21 cellular contexts compared by ENCODE assay signal in the genomic region with DNA sequence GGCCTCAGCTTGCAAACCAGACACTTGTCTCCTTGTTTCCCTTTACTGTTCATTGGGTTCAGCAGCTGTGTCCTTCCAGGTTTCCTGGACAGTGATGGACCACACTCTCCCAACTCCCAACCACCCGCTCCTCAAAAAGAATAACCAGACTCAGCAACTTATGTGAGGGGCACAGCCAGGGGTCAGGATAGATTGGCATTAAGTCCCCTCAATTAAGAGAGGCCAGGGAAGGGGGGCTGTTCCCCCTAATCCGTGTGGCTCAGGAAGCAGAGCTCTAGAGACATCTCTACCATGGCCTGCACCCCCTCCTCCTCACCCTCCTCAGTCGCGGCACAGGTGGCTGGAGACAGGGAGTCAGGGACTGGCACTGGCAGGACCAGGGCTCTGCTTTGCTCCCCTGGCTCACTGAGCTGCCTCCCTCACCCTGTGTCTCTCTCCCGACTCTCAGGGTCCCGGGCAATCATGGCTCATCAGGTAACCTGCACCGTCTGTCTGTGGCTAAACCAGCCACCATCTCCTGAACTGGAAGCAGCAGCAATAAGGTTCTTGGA.
DNase-seq lines count a peak whose midpoint lies in the region; ATAC-seq and TF ChIP-seq lines count a peak whose summit lies in the region.
"Had no signal": no experiment of that assay in that cellular context is flagged by ENCODE, and none has a peak within 500 bp of the region (broad histone marks: within the 10 kb centered on the region; RNA-seq: fewer than 3 reads in every experiment).

No MANE protein-coding gene starts in this region.

- intact Hi-C loops in activated B cell treated with CpG ODN at 0.5 μM for 24 hours (cut with micrococcal nuclease): no loop called here
- intact Hi-C loops in spleen (cut with DNase I; ENCODE audit: low total_unique reads): no loop called here

- no peak for TF ChIP-seq CTCF in activated B cell treated with CpG ODN at 0.5 μM for 24 hours (IDR thresholded peaks at IDR 0.05)
- TF ChIP-seq CTCF in spleen (IDR thresholded peaks at IDR 0.05 in 8 of 11, conservative IDR thresholded peaks at IDR 0.05 in 3 of 11): no peak

- no peaks in the 10 kb centered on the region for H3K27me3 Mint-ChIP-seq in activated B cell treated with CpG ODN at 0.5 μM for 24 hours

- peaks cover 3% of the 10 kb centered on the region for H3K9me3 Mint-ChIP-seq in activated B cell treated with CpG ODN at 0.5 μM for 24 hours
- H3K9me3 Mint-ChIP-seq in stimulated activated effector memory CD8-positive, alpha-beta T cell treated with anti-CD3 and anti-CD28 coated beads, Interleukin-12 subunit alpha, Interleukin-12 subunit beta, amount 100 ng/mL, for 72 hours: no peaks in the 10 kb centered on the region
- H3K9me3 Mint-ChIP-seq: activated T-cell treated with anti-CD3 and anti-CD28 coated beads, Interleukin-2, amount 50 U/mL, for 72 hours had no signal

- TF ChIP-seq POLR2A in spleen (IDR thresholded peaks at IDR 0.05): no peak

- peaks cover 52% of the 10 kb centered on the region for H3K4me1 Mint-ChIP-seq in activated B cell treated with CpG ODN at 0.5 μM for 24 hours
- H3K4me1 Mint-ChIP-seq in stimulated activated effector memory CD8-positive, alpha-beta T cell treated with anti-CD3 and anti-CD28 coated beads, Interleukin-12 subunit alpha, Interleukin-12 subunit beta, amount 100 ng/mL, for 72 hours: no peaks in the 10 kb centered on the region
- H3K4me1 Mint-ChIP-seq: activated CD8-positive, alpha-beta memory T cell treated with anti-CD3 and anti-CD28 coated beads, Interleukin-2, amount 10 ng/mL, durations not matched to agents 7 days and 5 days had no signal

- H3K36me3 Mint-ChIP-seq in activated B cell treated with CpG ODN at 0.5 μM for 24 hours (ENCODE audit: low read depth): no peaks in the 10 kb centered on the region
- H3K36me3 Mint-ChIP-seq in stimulated activated effector memory CD8-positive, alpha-beta T cell treated with anti-CD3 and anti-CD28 coated beads, Interleukin-12 subunit alpha, Interleukin-12 subunit beta, amount 100 ng/mL, for 72 hours: no peaks in the 10 kb centered on the region
- H3K36me3 Mint-ChIP-seq: activated CD8-positive, alpha-beta memory T cell treated with anti-CD3 and anti-CD28 coated beads, Interleukin-2, amount 10 ng/mL, durations not matched to agents 7 days and 5 days had no signal

- DNase-seq in DMS53 (lab: John Stamatoyannopoulos, UW) (peak; percentile 18), DMS53 treated with DMSO at 0.1 percent for 48 hours (lab: John Stamatoyannopoulos, UW; ENCODE audit: unreplicated experiment) (no peak), activated B cell treated with CpG ODN at 0.5 μM for 24 hours (no peak), mesenteric fat pad (ENCODE audit: low spot score) (peak; percentile 51), substantia nigra (lab: John Stamatoyannopoulos, UW) (peak in 2 of 49 donors; percentile 13 to 39), spleen (no peak)
- DNase-seq in stimulated activated effector memory CD8-positive, alpha-beta T cell treated with anti-CD3 and anti-CD28 coated beads, Interleukin-12 subunit alpha, Interleukin-12 subunit beta, amount 100 ng/mL, for 72 hours (ENCODE audit: low spot score in 2 of 2): no peak
- DNase-seq: 8988T; activated CD4-positive, alpha-beta T cell treated with anti-CD3 and anti-CD28 coated beads, Interleukin-2, amount 50 U/mL, for 1 hour; activated CD8-positive, alpha-beta memory T cell treated with anti-CD3 and anti-CD28 coated beads, Interleukin-2, amount 10 ng/mL, durations not matched to agents 7 days and 5 days; activated naive CD4-positive, alpha-beta T cell treated with Interleukin-2 at 50 U/mL for 16 hours; activated T-cell treated with anti-CD3 and anti-CD28 coated beads, Interleukin-2, amount 50 U/mL, for 72 hours; MM.1S; naive thymus-derived CD8-positive, alpha-beta T cell; NCI-H1417 treated with DMSO at 0.1 percent for 48 hours; OCI-M1; upper lobe of left lung had no signal

- ATAC-seq in activated B cell treated with CpG ODN at 0.5 μM for 24 hours (ENCODE audit: low read depth) (no peak), GM19455 (IDR thresholded peaks at IDR 0.05; ENCODE audit: unreplicated experiment) (no peak)
- ATAC-seq in stimulated activated effector memory CD8-positive, alpha-beta T cell treated with anti-CD3 and anti-CD28 coated beads, Interleukin-12 subunit alpha, Interleukin-12 subunit beta, amount 100 ng/mL, for 72 hours: no peak
- ATAC-seq: activated CD8-positive, alpha-beta memory T cell treated with anti-CD3 and anti-CD28 coated beads, Interleukin-2, amount 10 ng/mL, durations not matched to agents 7 days and 5 days; activated T-cell treated with anti-CD3 and anti-CD28 coated beads, Interleukin-2, amount 50 U/mL, for 72 hours; naive thymus-derived CD8-positive, alpha-beta T cell had no signal

- POLR2A ChIA-PET in activated B cell treated with CpG ODN at 0.5 μM for 24 hours (lab: Charles Lee): interaction anchor here (1.1 kb wide), 1 partner anchor 48 kb away, joined by 7 read pairs; no protein-coding TSS in a partner anchor

- no peaks in the 10 kb centered on the region for H3K36me3 ChIP-seq in spleen
- H3K36me3 ChIP-seq: adrenal gland, pancreas, upper lobe of left lung had no signal

- H3K4me1 ChIP-seq in spleen: peaks cover 0 to 22% (median 10%) of the 10 kb centered on the region in 6 donors
- H3K4me1 ChIP-seq: pancreas had no signal

- H3K9me3 ChIP-seq in spleen: peaks cover 0 to 19% (median 17%) of the 10 kb centered on the region in 8 donors
- H3K9me3 ChIP-seq: adrenal gland, pancreas had no signal

- peak overlapping the region; percentile 70 for H3K27ac Mint-ChIP-seq in activated B cell treated with CpG ODN at 0.5 μM for 24 hours
- H3K27ac Mint-ChIP-seq in stimulated activated effector memory CD8-positive, alpha-beta T cell treated with anti-CD3 and anti-CD28 coated beads, Interleukin-12 subunit alpha, Interleukin-12 subunit beta, amount 100 ng/mL, for 72 hours: no peak overlapping the region
- H3K27ac Mint-ChIP-seq: activated CD8-positive, alpha-beta memory T cell treated with anti-CD3 and anti-CD28 coated beads, Interleukin-2, amount 10 ng/mL, durations not matched to agents 7 days and 5 days; activated T-cell treated with anti-CD3 and anti-CD28 coated beads, Interleukin-2, amount 50 U/mL, for 72 hours; naive thymus-derived CD8-positive, alpha-beta T cell had no signal

- no peak overlapping the region for H3K4me3 ChIP-seq in spleen
- H3K4me3 ChIP-seq: adrenal gland, coronary artery, pancreas, upper lobe of left lung had no signal

- CTCF ChIA-PET in activated B cell treated with CpG ODN at 0.5 μM for 24 hours (lab: Charles Lee): interaction anchor here (1.6 to 2.0 kb wide), 2 partner anchors 25 to 48 kb away, joined by 7 to 8 read pairs; no protein-coding TSS in a partner anchor

- H3K27me3 ChIP-seq in spleen (replicated peaks in 1 of 7): no peaks in the 10 kb centered on the region
- H3K27me3 ChIP-seq: adrenal gland, upper lobe of left lung had no signal

- H3K4me3 Mint-ChIP-seq in activated B cell treated with CpG ODN at 0.5 μM for 24 hours: no peak overlapping the region
- H3K4me3 Mint-ChIP-seq in stimulated activated effector memory CD8-positive, alpha-beta T cell treated with anti-CD3 and anti-CD28 coated beads, Interleukin-12 subunit alpha, Interleukin-12 subunit beta, amount 100 ng/mL, for 72 hours: no peak overlapping the region
- H3K4me3 Mint-ChIP-seq: activated CD8-positive, alpha-beta memory T cell treated with anti-CD3 and anti-CD28 coated beads, Interleukin-2, amount 10 ng/mL, durations not matched to agents 7 days and 5 days; activated T-cell treated with anti-CD3 and anti-CD28 coated beads, Interleukin-2, amount 50 U/mL, for 72 hours; naive thymus-derived CD8-positive, alpha-beta T cell had no signal

- WGBS in spleen, 5 donors: 69 to 79% (median 71%) methylated on average over 7 of the region's 7 CpGs

- H3K27ac ChIP-seq in substantia nigra (ENCODE audit: low read depth, low read length, poor library complexity, severe bottlenecking) (peak overlapping the region; percentile 75), spleen (peak overlapping the region in 1 of 8 donors; percentile 79)
- H3K27ac ChIP-seq: pancreas had no signal

Comparison
In these comparisons a context has a peak if more than half of its experiments do, and no peak if none do; other contexts are left out.
1. DNase-seq: peak in DMS53 (single experiment) and mesenteric fat pad (single experiment); none in DMS53 treated with DMSO at 0.1 percent for 48 hours (single experiment), activated B cell treated with CpG ODN at 0.5 μM for 24 hours (single experiment), spleen (single experiment) and stimulated activated effector memory CD8-positive, alpha-beta T cell treated with anti-CD3 and anti-CD28 coated beads, Interleukin-12 subunit alpha, Interleukin-12 subunit beta, amount 100 ng/mL, for 72 hours (0 of 2).